ENCODE assay signal across 10 cellular contexts in the genomic region with DNA sequence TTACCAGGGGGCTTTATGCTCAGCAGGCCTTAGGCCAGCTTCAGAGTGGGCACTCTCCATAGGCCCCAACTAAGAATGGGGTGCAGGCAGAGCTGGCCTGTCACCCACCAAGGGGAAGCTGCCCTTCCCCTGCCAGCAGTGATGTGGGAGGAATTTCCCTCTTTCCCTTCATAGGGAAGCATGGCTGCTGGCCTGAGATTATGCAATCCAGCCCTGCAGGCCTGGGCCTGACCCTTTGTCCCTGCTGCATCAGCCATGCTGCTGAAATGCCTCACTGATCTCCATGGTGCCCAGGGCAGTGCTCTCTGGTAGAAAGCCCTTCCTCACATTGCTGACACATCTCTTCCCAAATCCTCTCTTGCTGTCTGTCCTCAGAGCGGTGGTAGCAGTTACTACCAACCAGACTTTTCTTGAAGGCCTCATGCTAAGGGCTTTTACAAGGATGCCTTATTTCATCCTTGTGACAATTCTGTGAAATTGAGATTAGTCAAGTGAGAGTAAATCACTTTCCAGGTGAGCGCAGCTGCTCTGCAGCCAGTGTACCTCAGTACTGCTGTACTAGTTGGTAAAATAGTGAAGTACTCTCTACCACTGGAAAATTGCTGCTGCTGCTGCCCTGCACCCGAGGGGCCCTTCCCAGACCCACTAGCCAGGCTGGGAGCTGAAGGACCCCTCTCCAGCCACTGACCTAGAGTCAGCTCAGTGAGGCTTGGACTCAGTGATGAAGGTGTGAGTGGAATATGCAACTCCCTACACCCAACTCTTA. TPM values are rescaled to one million over a fixed set of nuclear protein-coding genes. Genes with fewer than 3 reads are reported as not detected.
DNase-seq lines count a peak whose midpoint lies in the region; ATAC-seq and TF ChIP-seq lines count a peak whose summit lies in the region.
"Had no signal": no experiment of that assay in that cellular context is flagged by ENCODE, and none has a peak within 500 bp of the region (broad histone marks: within the 10 kb centered on the region; RNA-seq: fewer than 3 reads in every experiment).

No MANE protein-coding gene starts in this region.

- ATAC-seq in omental fat pad (ENCODE audit: low FRiP score) (peak; percentile 86), HG03135 (IDR thresholded peaks at IDR 0.05; ENCODE audit: unreplicated experiment) (no peak), GM21619 (IDR thresholded peaks at IDR 0.05; ENCODE audit: unreplicated experiment) (no peak)

- whole genome bisulfite sequencing in adipose tissue, 3 donors = 83 to 98% (median 93%) methylated on average over 3 of the region's 3 CpGs

- intact Hi-C loops in head of caudate nucleus (cut with DNase I) = no loop called here

- peak overlapping the region; percentile 34 for H3K27ac ChIP-seq in adipose tissue (ENCODE audit: low read depth, low read length)
- H3K27ac ChIP-seq: PC-9 had no signal

- DNase-seq in AG09309 (ENCODE audit: low read depth) (peak; percentile 21), head of caudate nucleus (peak in 40 of 42 donors; percentile 29 to 87 (median 59)), omental fat pad (ENCODE audit: low spot score) (no peak)
- DNase-seq in activated CD8-positive, alpha-beta memory T cell treated with anti-CD3 and anti-CD28 coated beads, Interleukin-2, amount 50 U/mL, for 4 hours = no peak
- no peak for DNase-seq in activated CD4-positive, alpha-beta T cell treated with anti-CD3 and anti-CD28 coated beads, Interleukin-2, amount 50 U/mL, for 4 hours
- DNase-seq: CD4-positive, alpha-beta T cell had no signal

- TF ChIP-seq CTCF in AG09309 (IDR thresholded peaks at IDR 0.05; ENCODE audit: control insufficient read depth, insufficient read depth, low read depth, low read length, missing control alignments) = no peak
- no peak for TF ChIP-seq CTCF in omental fat pad (IDR thresholded peaks at IDR 0.05)

- H3K4me3 ChIP-seq in AG09309 (ENCODE audit: control insufficient read depth, low read depth, low read length) = no peak overlapping the region
- H3K4me3 ChIP-seq: PC-9 had no signal

RNA-seq across cellular contexts. Expression of a gene that starts 33.8 kb away (rescaled TPM):
- 100 to 1,000 TPM in 1 of 3 donors, 10 to 100 TPM in 2; 22.0 to 182 (median 55.7) TPM for polyA plus RNA-seq in adipose tissue
- total RNA-seq in omental fat pad = 100 to 1,000 TPM in 3 of 4 donors, 10 to 100 TPM in 1; 63.1 to 210 (median 106) TPM

RNA-seq across cellular contexts. Expression of a gene that starts 52.3 kb away (rescaled TPM):
- 1 to 10 TPM in 1 of 3 donors, under 1 TPM in 1, not detected in 1; 0.22 to 1.2 TPM for polyA plus RNA-seq in adipose tissue
- 1 to 10 TPM in 2 of 4 donors, under 1 TPM in 1, not detected in 1; 0.75 to 2.3 (median 1.5) TPM for total RNA-seq in omental fat pad

RNA-seq across cellular contexts. Expression of a gene that starts 52.5 kb away (rescaled TPM):
- polyA plus RNA-seq in adipose tissue = under 1 TPM; 0.15 to 0.74 (median 0.56) TPM
- under 1 TPM in 1 of 4 donors, not detected in 3; 0.48 TPM for total RNA-seq in omental fat pad
- total RNA-seq: PC-9 had no signal

Comparison
In these comparisons a context has a peak if more than half of its experiments do, and no peak if none do; other contexts are left out.
1. DNase-seq: peak in AG09309 (single experiment) and head of caudate nucleus (40 of 42); none in omental fat pad (single experiment), activated CD8-positive, alpha-beta memory T cell treated with anti-CD3 and anti-CD28 coated beads, Interleukin-2, amount 50 U/mL, for 4 hours (single experiment) and activated CD4-positive, alpha-beta T cell treated with anti-CD3 and anti-CD28 coated beads, Interleukin-2, amount 50 U/mL, for 4 hours (0 of 2).